ENCODE assay signal across 1 cellular context in genomic region chr14:56798447-56799326, GRCh38.
TF ChIP-seq lines count a peak whose summit lies in the region.

No MANE protein-coding gene starts in this region.

TF ChIP-seq in WTC11, 78 proteins besides CTCF, POLR2A, EP300 and RAD21 (continued from another document):
- TF ChIP-seq AFF4 (CRISPR knock-in tag; IDR thresholded peaks at IDR 0.05; ENCODE audit: borderline replicate concordance), result no peak
- TF ChIP-seq E2F1 (CRISPR knock-in tag; IDR thresholded peaks at IDR 0.05), result no peak
- TF ChIP-seq NFE2L1 (CRISPR knock-in tag; IDR thresholded peaks at IDR 0.05), result no peak
- TF ChIP-seq ATF3 (CRISPR knock-in tag; conservative IDR thresholded peaks at IDR 0.05), result no peak
- TF ChIP-seq ZNF671 (CRISPR knock-in tag; IDR thresholded peaks at IDR 0.05), result no peak
- TF ChIP-seq ATF1 (CRISPR knock-in tag; IDR thresholded peaks at IDR 0.05), result 0 out of 2 replicates have a peak, but pooled peaks have one; percentile 4
- no peak for TF ChIP-seq CREB1 (CRISPR knock-in tag; IDR thresholded peaks at IDR 0.05)
- TF ChIP-seq TCF7 (CRISPR knock-in tag; IDR thresholded peaks at IDR 0.05; ENCODE audit: low read depth), result no peak
- TF ChIP-seq SMAD3 (CRISPR knock-in tag; IDR thresholded peaks at IDR 0.05; ENCODE audit: borderline replicate concordance), result peak; percentile 31; the same call in 1 of the 2 replicates
- TF ChIP-seq FOXJ3 (CRISPR knock-in tag; IDR thresholded peaks at IDR 0.05; ENCODE audit: borderline replicate concordance), result no peak
- TF ChIP-seq TEAD4 (CRISPR knock-in tag; IDR thresholded peaks at IDR 0.05), result no peak
- no peak for TF ChIP-seq ZMAT4 (CRISPR knock-in tag; IDR thresholded peaks at IDR 0.05)
- 0 out of 2 replicates have a peak, but pooled peaks have one; percentile 17 for TF ChIP-seq SP1 (CRISPR knock-in tag; conservative IDR thresholded peaks at IDR 0.05)
- 0 out of 2 replicates have a peak, but pooled peaks have one; percentile 18 for TF ChIP-seq PRDM15 (CRISPR knock-in tag; IDR thresholded peaks at IDR 0.05)
- TF ChIP-seq FOXP1 (CRISPR knock-in tag; IDR thresholded peaks at IDR 0.05; ENCODE audit: borderline replicate concordance), result no peak
- 0 out of 2 replicates have a peak, but pooled peaks have one; percentile 11 for TF ChIP-seq TP53 (CRISPR knock-in tag; IDR thresholded peaks at IDR 0.05)
- peak; percentile 33; the same call in 1 of the 2 replicates for TF ChIP-seq ZNF423 (CRISPR knock-in tag; IDR thresholded peaks at IDR 0.05)
- TF ChIP-seq ZNF281 (CRISPR knock-in tag; IDR thresholded peaks at IDR 0.05), result no peak
- TF ChIP-seq ZNF416 (CRISPR knock-in tag; IDR thresholded peaks at IDR 0.05), result no peak
- no peak for TF ChIP-seq CDX4 (CRISPR knock-in tag; IDR thresholded peaks at IDR 0.05; ENCODE audit: borderline replicate concordance)
- TF ChIP-seq ZNF138 (CRISPR knock-in tag; conservative IDR thresholded peaks at IDR 0.05), result no peak
- TF ChIP-seq JUN (CRISPR knock-in tag; IDR thresholded peaks at IDR 0.05), result peak; percentile 59; the same call in 1 of the 2 replicates
- TF ChIP-seq JAZF1 (CRISPR knock-in tag; IDR thresholded peaks at IDR 0.05), result no peak
- TF ChIP-seq ETV6 (CRISPR knock-in tag; IDR thresholded peaks at IDR 0.05), result no peak
TF ChIP-seq in WTC11: peak in this region for 10.
